Comparison of ENCODE assay signal across 8 cellular contexts in genomic region chr16:82263456-82264159, GRCh38.
A peak's percentile ranks its signal among the peaks of the same experiment; 100 is the strongest.
DNase-seq lines count a peak whose midpoint lies in the region; FAIRE-seq and TF ChIP-seq lines count a peak whose summit lies in the region.

No MANE protein-coding gene starts in this region.

- no peak overlapping the region for H3K4me2 ChIP-seq in H1 (ENCODE audit: insufficient read depth in 1 of 2, low read depth in 2 of 2, low read length in 2 of 2)

- no peak overlapping the region for H3K23ac ChIP-seq in H1 (ENCODE audit: insufficient read length)

- intact Hi-C loops in posterior vena cava (cut with DNase I) = loop anchor here in 1 of 2 donors (10.0 kb wide), 1 partner anchor 191 kb away; no protein-coding TSS in a partner anchor

- no peak overlapping the region for H2AFZ ChIP-seq in H1 (ENCODE audit: low read length)

- H4K20me1 ChIP-seq in H1 (replicated peaks in 1 of 2; ENCODE audit: control insufficient read depth in 1 of 2, insufficient read depth in 2 of 2, low read length in 2 of 2) = no peaks in the 10 kb centered on the region

- H3K36me3 ChIP-seq in H1 (ENCODE audit: control insufficient read depth in 2 of 4, insufficient read depth in 4 of 4, low read length in 3 of 4) = no peaks in the 10 kb centered on the region

- H3K9ac ChIP-seq in H1 (replicated peaks in 1 of 4; ENCODE audit: extremely low read depth in 1 of 4, low read depth in 3 of 4, low read length in 3 of 4) = no peak overlapping the region

- no peak overlapping the region for H2BK15ac ChIP-seq in H1 (ENCODE audit: low read length)

- no peak overlapping the region for H3K18ac ChIP-seq in H1 (ENCODE audit: extremely low read depth, low read length)

- DNase-seq in EL (peak; percentile 53), HCEC 1CT (peak; percentile 25), NCI-H460 (ENCODE audit: extremely low read depth, low read depth) (peak; percentile 59), H1 (ENCODE audit: low read depth in 1 of 2, low spot score in 2 of 2) (peak in 1 of 2 experiments; percentile 68), middle frontal gyrus (ENCODE audit: extremely low spot score, low spot score) (peak; percentile 43), posterior vena cava (ENCODE audit: low spot score) (no peak)
- DNase-seq in activated CD8-positive, alpha-beta memory T cell treated with anti-CD3 and anti-CD28 coated beads for 1 hour (ENCODE audit: extremely low read depth in 1 of 2, low read depth in 1 of 2) = peak; percentile 7 to 31
- peak; percentile 2 to 15 for DNase-seq in stimulated activated CD8-positive, alpha-beta memory T cell treated with anti-CD3 and anti-CD28 coated beads, Interleukin-7, amount 100 ng/mL, for 4 hours (ENCODE audit: low read depth in 2 of 2)

- no peak overlapping the region for H2BK120ac ChIP-seq in H1 (replicated peaks; ENCODE audit: low read depth, low read length)

- POLR2A ChIA-PET in H1 (lab: Charles Lee; ENCODE audit: partially characterized antibody) = interaction anchor here (0.5 to 0.6 kb wide), 3 partner anchors 82 to 614 kb away, joined by 3 to 5 read pairs (median 3); no protein-coding TSS in a partner anchor

- H2BK12ac ChIP-seq in H1 (ENCODE audit: low read depth, low read length) = no peak overlapping the region

- no peaks in the 10 kb centered on the region for H3K27me3 ChIP-seq in H1 (replicated peaks in 1 of 4; ENCODE audit: control insufficient read depth in 3 of 4, extremely low read depth in 1 of 4, insufficient read depth in 3 of 4, low read length in 3 of 4)

- no peaks in the 10 kb centered on the region; the same call in 1 of the 2 replicates for H3K23me2 ChIP-seq in H1 (ENCODE audit: low read depth, low read length)

- TF ChIP-seq RAD21 in H1 (IDR thresholded peaks at IDR 0.05 in 1 of 2, conservative IDR thresholded peaks at IDR 0.05 in 1 of 2; ENCODE audit: low read depth in 2 of 2, low read length in 2 of 2) = peak; percentile 96 to 97

- no peak overlapping the region for H3K4me3 ChIP-seq in H1 (ENCODE audit: extremely low read depth in 1 of 4, insufficient read depth in 2 of 4, low read depth in 3 of 4, low read length in 4 of 4)

- no peak overlapping the region for H2AK5ac ChIP-seq in H1 (ENCODE audit: low read depth, low read length)

- H3K4ac ChIP-seq in H1 (replicated peaks; ENCODE audit: insufficient read length, low read depth, low read length) = no peak overlapping the region

- H3K14ac ChIP-seq in H1 (ENCODE audit: insufficient read length) = no peak overlapping the region

- no peaks in the 10 kb centered on the region for H3K79me1 ChIP-seq in H1 (ENCODE audit: low read depth, low read length)

- TF ChIP-seq POLR2A in H1 (IDR thresholded peaks at IDR 0.05; ENCODE audit: control extremely low read depth in 1 of 2, low read depth in 2 of 2, low read length in 2 of 2) = no peak

- peak; percentile 81 to 93 (median 87) for TF ChIP-seq CTCF in H1 (IDR thresholded peaks at IDR 0.05; ENCODE audit: control extremely low read depth in 1 of 3, insufficient read depth in 1 of 3, low read depth in 1 of 3, low read length in 3 of 3)

- H3K56ac ChIP-seq in H1 (replicated peaks; ENCODE audit: insufficient read length, low read depth, low read length) = no peak overlapping the region

- H3K79me2 ChIP-seq in H1 (ENCODE audit: control insufficient read depth in 1 of 2, insufficient read depth in 2 of 2, low read length in 2 of 2) = no peaks in the 10 kb centered on the region

- 63% methylated on average over 10 of the region's 10 CpGs; no CpG with 5 or more reads in 1 of the 2 experiments for WGBS in H1 (ENCODE audit: extremely low coverage in 1 of 2, insufficient coverage in 1 of 2, insufficient read length in 1 of 2, insufficient replicate concordance in 2 of 2, low coverage in 1 of 2, low lambda C conversion rate in 2 of 2, missing lambda C conversion rate in 1 of 2), 2 experiments

- CTCF ChIA-PET in H1 (lab: Charles Lee; ENCODE audit: partially characterized antibody) = interaction anchor here (0.5 to 7.5 kb wide), 104 partner anchors 9 to 1547 kb away, joined by 3 to 140 read pairs (median 4); partner anchors contain the start of gene CDH13

- no peak overlapping the region for H4K8ac ChIP-seq in H1 (ENCODE audit: extremely low read depth, insufficient read depth, low read length)

- no peaks in the 10 kb centered on the region for H3K4me1 ChIP-seq in H1 (replicated peaks in 1 of 4; ENCODE audit: control insufficient read depth in 3 of 4, insufficient read depth in 4 of 4, low read length in 3 of 4)

- H4K91ac ChIP-seq in H1 (replicated peaks; ENCODE audit: insufficient read length, low read length) = no peak overlapping the region

- no peak overlapping the region for H3K27ac ChIP-seq in H1 (ENCODE audit: low read depth, low read length)

- no peaks in the 10 kb centered on the region for H3K9me3 ChIP-seq in H1 (ENCODE audit: insufficient read depth in 2 of 2, low read depth in 1 of 2, low read length in 1 of 2)

- H2BK20ac ChIP-seq in H1 (ENCODE audit: low read length) = no peak overlapping the region

- H2BK5ac ChIP-seq in H1 (ENCODE audit: low read depth, low read length) = no peak overlapping the region

- FAIRE-seq in H1 (lab: Jason Lieb, UNC) = peak; percentile 93

- no peak overlapping the region for H4K5ac ChIP-seq in H1 (ENCODE audit: insufficient read length, low read depth, low read length)

- TF ChIP-seq EP300 in H1 (IDR thresholded peaks at IDR 0.05; ENCODE audit: borderline replicate concordance in 1 of 2, low read depth in 2 of 2, low read length in 2 of 2) = no peak

TF ChIP-seq in H1, 55 proteins besides CTCF, POLR2A, EP300 and RAD21:
- TF ChIP-seq ATF2 (IDR thresholded peaks at IDR 0.05; ENCODE audit: low read length) (no peak), YY1 (IDR thresholded peaks at IDR 0.05; ENCODE audit: low read depth, low read length) (peak; percentile 19; the same call in 1 of the 2 replicates), TAF1 (IDR thresholded peaks at IDR 0.05; ENCODE audit: low read depth, low read length) (no peak), HDAC2 (IDR thresholded peaks at IDR 0.05; ENCODE audit: borderline replicate concordance in 1 of 2, low read depth in 2 of 2, low read length in 2 of 2) (no peak), EZH2 (IDR thresholded peaks at IDR 0.05; ENCODE audit: low read depth, low read length, severe bottlenecking) (no peak)
TF ChIP-seq in H1: peak in this region for 1.
